14 cellular contexts compared by ENCODE assay signal in the genomic region with DNA sequence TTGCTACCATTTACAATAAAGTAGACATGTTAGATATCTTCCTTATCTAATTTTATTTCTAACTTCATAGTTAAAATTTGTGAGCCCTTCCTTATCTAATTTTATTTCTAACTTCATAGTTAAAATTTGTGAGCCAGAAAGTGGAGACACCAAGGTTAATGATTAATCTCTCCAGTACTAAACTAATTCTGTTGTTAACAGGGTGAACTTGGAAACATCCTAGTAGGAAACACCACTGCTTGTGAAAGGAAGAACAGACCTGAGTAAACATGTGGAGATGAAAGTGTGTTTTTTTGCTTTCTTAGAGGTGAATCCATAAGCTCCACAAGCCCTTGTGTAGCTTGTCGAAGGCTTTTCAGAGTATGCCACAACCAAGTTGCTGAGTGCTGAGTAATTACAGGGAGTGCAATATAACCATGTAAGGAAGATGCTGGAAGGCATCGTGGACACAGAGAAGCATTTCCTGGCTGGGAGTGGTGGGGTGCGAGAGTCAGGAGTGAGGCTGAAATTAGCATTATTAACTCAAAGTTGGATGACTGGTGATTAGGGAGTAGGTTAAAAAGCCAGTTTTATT.
A peak's percentile ranks its signal among the peaks of the same experiment; 100 is the strongest.
DNase-seq lines count a peak whose midpoint lies in the region; ATAC-seq and TF ChIP-seq lines count a peak whose summit lies in the region.
"Had no signal": no experiment of that assay in that cellular context is flagged by ENCODE, and none has a peak within 500 bp of the region (broad histone marks: within the 10 kb centered on the region; RNA-seq: fewer than 3 reads in every experiment).

No MANE protein-coding gene starts in this region.

- no peak overlapping the region for H2BK5ac ChIP-seq in mesenchymal stem cell (ENCODE audit: low read depth, low read length, poor library complexity, severe bottlenecking)

- peak overlapping the region in 1 of 2 experiments; percentile 70 for H3K18ac ChIP-seq in mesenchymal stem cell (ENCODE audit: low read depth in 1 of 2, low read length in 2 of 2)

- H3K9ac ChIP-seq in HUES64 (ENCODE audit: low read depth, low read length) (no peak overlapping the region; the same call in 1 of the 2 replicates), endocrine pancreas (ENCODE audit: control insufficient read depth, insufficient read depth, low read length) (peak overlapping the region; percentile 33), mesenchymal stem cell (ENCODE audit: low read length) (no peak overlapping the region)

- no peak overlapping the region for H3K4me3 ChIP-seq in AG04449 (ENCODE audit: low read depth, low read length)
- no peak overlapping the region for H3K4me3 ChIP-seq in HUES64 (ENCODE audit: low read length)
- H3K4me3 ChIP-seq in endocrine pancreas (ENCODE audit: control insufficient read depth, insufficient read depth, low read length): peak overlapping the region; percentile 31
- H3K4me3 ChIP-seq in mesenchymal stem cell (ENCODE audit: insufficient read depth in 1 of 2, low read depth in 1 of 2, low read length in 2 of 2): no peak overlapping the region
- no peak overlapping the region for H3K4me3 ChIP-seq in A673 (ENCODE audit: low read depth, low read length, poor library complexity, severe bottlenecking)
- H3K4me3 ChIP-seq: left lung, thyroid gland had no signal

- H2BK120ac ChIP-seq in mesenchymal stem cell (ENCODE audit: low read depth, low read length): no peak overlapping the region

- H2BK12ac ChIP-seq in mesenchymal stem cell (ENCODE audit: low read length in 2 of 2): peak overlapping the region in 1 of 2 experiments; percentile 54

- H3K4me2 ChIP-seq in mesenchymal stem cell (ENCODE audit: low read length, poor library complexity, severe bottlenecking): peak overlapping the region; percentile 10

- no peak overlapping the region for H3K4ac ChIP-seq in mesenchymal stem cell (ENCODE audit: low read depth in 1 of 2, low read length in 2 of 2)

- H3K4me1 ChIP-seq in HUES64 (ENCODE audit: insufficient read depth, low read length) (peaks cover 9% of the 10 kb centered on the region), endocrine pancreas (ENCODE audit: control insufficient read depth, insufficient read depth, low read length) (peaks cover 13% of the 10 kb centered on the region), mesenchymal stem cell (ENCODE audit: control insufficient read depth, insufficient read depth, low read depth, low read length) (peaks cover 2% of the 10 kb centered on the region), A673 (ENCODE audit: insufficient read depth, low read length, poor library complexity, severe bottlenecking) (no peaks in the 10 kb centered on the region)
- H3K4me1 ChIP-seq: left lung, thyroid gland had no signal

- no peak for ATAC-seq in stimulated activated naive CD8-positive, alpha-beta T cell treated with anti-CD3 and anti-CD28 coated beads, Interleukin-15, Interleukin-2, amounts not matched to agents 100 U/mL and 50 U/mL, for 24 hours
- no peak for ATAC-seq in HG03108 (IDR thresholded peaks at IDR 0.05; ENCODE audit: unreplicated experiment)
- ATAC-seq: left lung, SK-N-SH treated with all-trans-retinoic acid at 6 μM for 48 hours had no signal

- H3K27ac ChIP-seq in HUES64 (ENCODE audit: low read depth, low read length) (peak overlapping the region; percentile 32; the same call in 1 of the 2 replicates), mesenchymal stem cell (ENCODE audit: low read length, poor library complexity, severe bottlenecking) (peak overlapping the region; percentile 90), A673 (ENCODE audit: low read depth, low read length, poor library complexity, severe bottlenecking) (no peak overlapping the region)
- H3K27ac ChIP-seq: left lung, thyroid gland had no signal

- WGBS in HUES64: 72% methylated on average over 3 of the region's 3 CpGs
- WGBS in mesenchymal stem cell: 42% methylated on average over 3 of the region's 3 CpGs

- POLR2A ChIA-PET in AG04449 (lab: Yijun Ruan, JAX): interaction anchor here (1.0 kb wide), 1 partner anchor 73 kb away, joined by 3 read pairs; no protein-coding TSS in a partner anchor
- POLR2A ChIA-PET in A673 (lab: Charles Lee; ENCODE audit: low non-redundant PET): no interaction called here

- peak; percentile 38 for DNase-seq in AG04449 (ENCODE audit: low read depth, low spot score)
- DNase-seq in mesenchymal stem cell: peak; percentile 30
- no peak for DNase-seq in retina
- no peak for DNase-seq in stimulated activated naive CD8-positive, alpha-beta T cell treated with anti-CD3 and anti-CD28 coated beads, Interleukin-15, Interleukin-2, amounts not matched to agents 100 U/mL and 50 U/mL, for 24 hours
- no peak for DNase-seq in A673 (ENCODE audit: low spot score)
- DNase-seq: activated naive CD8-positive, alpha-beta T cell treated with anti-CD3 and anti-CD28 coated beads, Interleukin-2, amount 10 ng/mL, durations not matched to agents 7 days and 5 days; foreskin melanocyte; left lung; NCI-H2171; thyroid gland had no signal

- H3K36me3 ChIP-seq in HUES64 (ENCODE audit: insufficient read depth, low read length) (no peaks in the 10 kb centered on the region), endocrine pancreas (ENCODE audit: control insufficient read depth, insufficient read depth, low read length) (no peaks in the 10 kb centered on the region), mesenchymal stem cell (ENCODE audit: control insufficient read depth in 1 of 2, insufficient read depth in 2 of 2, low read depth in 1 of 2, low read length in 2 of 2) (no peaks in the 10 kb centered on the region), A673 (ENCODE audit: insufficient read depth, low read length, poor library complexity, severe bottlenecking) (no peaks in the 10 kb centered on the region)
- H3K36me3 ChIP-seq: left lung, thyroid gland had no signal

- H3K79me1 ChIP-seq in mesenchymal stem cell (replicated peaks; ENCODE audit: low read length, poor library complexity, severe bottlenecking): no peaks in the 10 kb centered on the region

- H3K9me3 ChIP-seq in HUES64 (ENCODE audit: insufficient read depth, low read depth, low read length) (no peaks in the 10 kb centered on the region), endocrine pancreas (ENCODE audit: control insufficient read depth, low read length) (no peaks in the 10 kb centered on the region), mesenchymal stem cell (ENCODE audit: control insufficient read depth, low read length) (peaks cover 2% of the 10 kb centered on the region), A673 (ENCODE audit: low read depth, low read length, poor library complexity, severe bottlenecking) (no peaks in the 10 kb centered on the region)
- H3K9me3 ChIP-seq: left lung, thyroid gland had no signal

- H2AFZ ChIP-seq in mesenchymal stem cell (ENCODE audit: low read depth, low read length): no peak overlapping the region

- H4K91ac ChIP-seq in mesenchymal stem cell (ENCODE audit: low read length): peak overlapping the region; percentile 68

- no peak overlapping the region for H3K23ac ChIP-seq in mesenchymal stem cell (ENCODE audit: low read length in 2 of 2)

- no peak overlapping the region for H3K14ac ChIP-seq in mesenchymal stem cell (ENCODE audit: low read length in 2 of 2)

- no peak overlapping the region for H2AK5ac ChIP-seq in mesenchymal stem cell (ENCODE audit: low read length, severe bottlenecking)

- intact Hi-C loops in A673 (cut with micrococcal nuclease; ENCODE audit: unreplicated experiment): no loop called here

- CTCF ChIA-PET in AG04449 (lab: Yijun Ruan, JAX) (interaction anchor here (1.1 to 1.4 kb wide), 2 partner anchors 11 to 149 kb away, joined by 3 to 4 read pairs; no protein-coding TSS in a partner anchor), A673 (lab: Charles Lee) (no interaction called here)

- no peak overlapping the region for H2BK15ac ChIP-seq in mesenchymal stem cell (ENCODE audit: low read depth, poor library complexity, severe bottlenecking)

- H3K27me3 ChIP-seq in HUES64 (ENCODE audit: insufficient read depth, low read length) (no peaks in the 10 kb centered on the region), endocrine pancreas (ENCODE audit: control insufficient read depth, insufficient read depth, low read length) (no peaks in the 10 kb centered on the region), mesenchymal stem cell (ENCODE audit: control insufficient read depth in 1 of 2, insufficient read depth in 1 of 2, low read length in 2 of 2) (no peaks in the 10 kb centered on the region), A673 (replicated peaks; ENCODE audit: insufficient read depth, low read depth, low read length, poor library complexity) (no peaks in the 10 kb centered on the region)
- H3K27me3 ChIP-seq: left lung, thyroid gland had no signal

- TF ChIP-seq CTCF in AG04449 (IDR thresholded peaks at IDR 0.05; ENCODE audit: insufficient read depth, low read length, missing control alignments) (no peak), A673 (conservative IDR thresholded peaks at IDR 0.05; ENCODE audit: low read depth, low read length) (no peak)

- no TSS peak for BruUV-seq in A673 (replicated peaks; lab: Mats Ljungman, UMichigan)

- no peak overlapping the region for H4K8ac ChIP-seq in mesenchymal stem cell (ENCODE audit: low read length)

Comparison
In these comparisons a context has a peak if more than half of its experiments do, and no peak if none do; other contexts are left out.
1. DNase-seq: peak in AG04449 (single experiment) and mesenchymal stem cell (single experiment); none in retina (single experiment), stimulated activated naive CD8-positive, alpha-beta T cell treated with anti-CD3 and anti-CD28 coated beads, Interleukin-15, Interleukin-2, amounts not matched to agents 100 U/mL and 50 U/mL, for 24 hours (single experiment) and A673 (single experiment).